8 cellular contexts compared by ENCODE assay signal in the genomic region with DNA sequence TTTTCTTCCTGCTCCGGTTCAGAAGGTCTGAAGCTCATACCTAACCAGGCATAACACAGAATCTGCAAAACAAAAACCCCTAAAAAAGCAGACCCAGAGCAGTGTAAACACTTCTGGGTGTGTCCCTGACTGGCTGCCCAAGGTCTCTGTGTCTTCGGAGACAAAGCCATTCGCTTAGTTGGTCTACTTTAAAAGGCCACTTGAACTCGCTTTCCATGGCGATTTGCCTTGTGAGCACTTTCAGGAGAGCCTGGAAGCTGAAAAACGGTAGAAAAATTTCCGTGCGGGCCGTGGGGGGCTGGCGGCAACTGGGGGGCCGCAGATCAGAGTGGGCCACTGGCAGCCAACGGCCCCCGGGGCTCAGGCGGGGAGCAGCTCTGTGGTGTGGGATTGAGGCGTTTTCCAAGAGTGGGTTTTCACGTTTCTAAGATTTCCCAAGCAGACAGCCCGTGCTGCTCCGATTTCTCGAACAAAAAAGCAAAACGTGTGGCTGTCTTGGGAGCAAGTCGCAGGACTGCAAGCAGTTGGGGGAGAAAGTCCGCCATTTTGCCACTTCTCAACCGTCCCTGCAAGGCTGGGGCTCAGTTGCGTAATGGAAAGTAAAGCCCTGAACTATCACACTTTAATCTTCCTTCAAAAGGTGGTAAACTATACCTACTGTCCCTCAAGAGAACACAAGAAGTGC. TPM values are rescaled to one million over a fixed set of nuclear protein-coding genes. Genes with fewer than 3 reads are reported as not detected.
DNase-seq lines count a peak whose midpoint lies in the region; TF ChIP-seq lines count a peak whose summit lies in the region.

No MANE protein-coding gene starts in this region.

- no peak for TF ChIP-seq CTCF in adrenal gland (IDR thresholded peaks at IDR 0.05)

- H3K36me3 ChIP-seq in SJSA1: peaks cover 42% of the 10 kb centered on the region
- H3K36me3 ChIP-seq in adrenal gland (replicated peaks in 1 of 2): peaks cover 0 to 31% of the 10 kb centered on the region in 2 donors

- DNase-seq in C1 segment of cervical spinal cord (lab: John Stamatoyannopoulos, UW) (peak in 10 of 14 donors; percentile 38 to 76 (median 58)), HT-29 (ENCODE audit: low spot score) (peak; percentile 83), SJSA1 (ENCODE audit: low read depth in 1 of 2, low spot score in 2 of 2) (peak; percentile 70 to 88), adrenal gland (peak; percentile 56 to 82 (median 73)), Ammon's horn (ENCODE audit: low spot score) (no peak), GOT3 (lab: John Stamatoyannopoulos, UW) (no peak)
- DNase-seq in stimulated activated CD4-positive, alpha-beta T cell treated with anti-CD3 and anti-CD28 coated beads, Interleukin-12 subunit alpha, Interleukin-12 subunit beta, amount 100 ng/mL, for 4 hours: peak; percentile 51

- H3K27me3 ChIP-seq in SJSA1 (replicated peaks) (peaks cover 15% of the 10 kb centered on the region), adrenal gland (no peaks in the 10 kb centered on the region)

- peak in 1 of 2 donors; percentile 17 for TF ChIP-seq POLR2A in adrenal gland (IDR thresholded peaks at IDR 0.05)

- 0 to 2% (median 1%) methylated on average over 24 of the region's 24 CpGs for WGBS in adrenal gland, 4 donors

- H3K4me3 ChIP-seq in SJSA1: peak overlapping the region; percentile 59
- peak overlapping the region; percentile 1 to 88 (median 42) for H3K4me3 ChIP-seq in adrenal gland
- peak overlapping the region; percentile 95 for H3K4me3 ChIP-seq in iPS-18c (ENCODE audit: insufficient read depth, low read depth, low read length)

- intact Hi-C loops in adrenal gland (cut with DNase I): loop anchor here in 1 of 2 donors (5.0 kb wide), 1 partner anchor 76 kb away; the partner anchor contains the start of gene NEAT1

- no peaks in the 10 kb centered on the region for H3K9me3 ChIP-seq in SJSA1 (replicated peaks)
- no peaks in the 10 kb centered on the region for H3K9me3 ChIP-seq in adrenal gland (replicated peaks in 1 of 3)
- no peaks in the 10 kb centered on the region for H3K9me3 ChIP-seq in iPS-18c (ENCODE audit: control insufficient read depth, insufficient read depth, low read length)

- H3K27ac ChIP-seq in SJSA1 (peak overlapping the region; percentile 98), adrenal gland (peak overlapping the region; percentile 97 to 99 (median 97))

- peaks cover 45% of the 10 kb centered on the region for H3K4me1 ChIP-seq in SJSA1 (replicated peaks)
- peaks cover 40% of the 10 kb centered on the region in 2 donors for H3K4me1 ChIP-seq in adrenal gland (replicated peaks in 1 of 2)

RNA-seq across cellular contexts. Expression of gene MALAT1, which starts 0.7 kb away (rescaled TPM):
- total RNA-seq in HT-29 (2014; rRNA removed; shearing (Covaris generic)): 1,827 and 2,040 TPM in 2 replicates
- total RNA-seq in SJSA1 (2014; rRNA removed; shearing (Covaris generic)): 1,620 and 2,210 TPM in 2 replicates
- total RNA-seq in adrenal gland: over 10,000 TPM in 5 of 8 donors, 1,000 to 10,000 TPM in 3; 5,921 to 17,143 (median 10,900) TPM
- 1,000 to 10,000 TPM in 1 of 3 donors, 100 to 1,000 TPM in 2; 237 to 9,519 (median 973) TPM for polyA plus RNA-seq in adrenal gland

RNA-seq across cellular contexts. Expression of gene SCYL1, which starts 26.7 kb away (rescaled TPM):
- 177 and 182 TPM in 2 replicates for total RNA-seq in HT-29 (2014; rRNA removed; shearing (Covaris generic))
- 103 and 130 TPM in 2 replicates for total RNA-seq in SJSA1 (2014; rRNA removed; shearing (Covaris generic))
- 100 to 1,000 TPM; 105 to 240 (median 145) TPM for total RNA-seq in adrenal gland
- polyA plus RNA-seq in adrenal gland: 100 to 1,000 TPM in 2 of 3 donors, 10 to 100 TPM in 1; 52.3 to 395 (median 329) TPM

RNA-seq across cellular contexts. Expression of gene LTBP3, which starts 60.0 kb away (rescaled TPM):
- total RNA-seq in HT-29 (2014; rRNA removed; shearing (Covaris generic)): 146 and 164 TPM in 2 replicates
- 22.9 and 52.0 TPM in 2 replicates for total RNA-seq in SJSA1 (2014; rRNA removed; shearing (Covaris generic))
- 100 to 1,000 TPM in 7 of 8 donors, 10 to 100 TPM in 1; 70.9 to 362 (median 221) TPM for total RNA-seq in adrenal gland
- polyA plus RNA-seq in adrenal gland: 100 to 1,000 TPM in 2 of 3 donors, 10 to 100 TPM in 1; 40.2 to 323 (median 265) TPM

Comparison
In these comparisons a context has a peak if more than half of its experiments do, and no peak if none do; other contexts are left out.
1. DNase-seq: peak in C1 segment of cervical spinal cord (10 of 14), HT-29 (single experiment), SJSA1 (2 of 2), adrenal gland (7 of 7) and stimulated activated CD4-positive, alpha-beta T cell treated with anti-CD3 and anti-CD28 coated beads, Interleukin-12 subunit alpha, Interleukin-12 subunit beta, amount 100 ng/mL, for 4 hours (single experiment); none in Ammon's horn (single experiment) and GOT3 (single experiment).
2. H3K4me3 ChIP-seq: peak in every context shown above with its lines; median percentile 95 in iPS-18c; 59 in SJSA1; 42 in adrenal gland.